In the genomic region with DNA sequence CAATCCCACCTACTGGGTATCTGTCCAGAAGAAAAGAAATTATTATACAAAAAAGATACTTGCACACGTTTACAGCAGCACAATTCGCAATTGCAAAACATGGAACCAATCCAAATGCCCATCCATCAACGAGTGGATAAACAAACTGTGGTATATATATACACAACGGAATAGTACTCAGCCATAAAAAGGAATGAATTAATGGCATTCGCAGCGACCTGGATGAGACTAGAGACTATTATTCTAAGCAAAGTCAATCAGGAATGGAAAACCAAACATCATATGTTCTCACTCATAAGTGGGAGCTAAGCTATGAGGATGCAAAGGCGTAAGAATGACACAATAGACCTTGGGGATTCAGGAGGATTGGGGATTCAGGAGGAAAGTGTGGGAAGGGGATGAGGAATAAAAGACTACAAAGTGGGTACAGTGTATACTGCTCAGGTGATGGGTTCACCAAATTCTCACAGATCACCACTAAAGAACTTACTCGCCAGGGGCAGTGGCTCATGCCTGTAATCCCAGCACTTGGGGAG, we compare ENCODE assay signal across 1 cellular context.
TF ChIP-seq lines count a peak whose summit lies in the region.

No MANE protein-coding gene starts in this region.

TF ChIP-seq in SK-N-SH, 30 proteins besides CTCF, POLR2A, EP300 and RAD21 (continued from another document):
- TF ChIP-seq, protein P1, sequence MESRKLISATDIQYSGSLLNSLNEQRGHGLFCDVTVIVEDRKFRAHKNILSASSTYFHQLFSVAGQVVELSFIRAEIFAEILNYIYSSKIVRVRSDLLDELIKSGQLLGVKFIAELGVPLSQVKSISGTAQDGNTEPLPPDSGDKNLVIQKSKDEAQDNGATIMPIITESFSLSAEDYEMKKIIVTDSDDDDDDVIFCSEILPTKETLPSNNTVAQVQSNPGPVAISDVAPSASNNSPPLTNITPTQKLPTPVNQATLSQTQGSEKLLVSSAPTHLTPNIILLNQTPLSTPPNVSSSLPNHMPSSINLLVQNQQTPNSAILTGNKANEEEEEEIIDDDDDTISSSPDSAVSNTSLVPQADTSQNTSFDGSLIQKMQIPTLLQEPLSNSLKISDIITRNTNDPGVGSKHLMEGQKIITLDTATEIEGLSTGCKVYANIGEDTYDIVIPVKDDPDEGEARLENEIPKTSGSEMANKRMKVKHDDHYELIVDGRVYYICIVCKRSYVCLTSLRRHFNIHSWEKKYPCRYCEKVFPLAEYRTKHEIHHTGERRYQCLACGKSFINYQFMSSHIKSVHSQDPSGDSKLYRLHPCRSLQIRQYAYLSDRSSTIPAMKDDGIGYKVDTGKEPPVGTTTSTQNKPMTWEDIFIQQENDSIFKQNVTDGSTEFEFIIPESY (IDR thresholded peaks at IDR 0.05; ENCODE audit: borderline replicate concordance, low read depth), result no peak
- no peak for TF ChIP-seq FOXJ3 (CRISPR knock-in tag; IDR thresholded peaks at IDR 0.05)
- TF ChIP-seq, protein P2, sequence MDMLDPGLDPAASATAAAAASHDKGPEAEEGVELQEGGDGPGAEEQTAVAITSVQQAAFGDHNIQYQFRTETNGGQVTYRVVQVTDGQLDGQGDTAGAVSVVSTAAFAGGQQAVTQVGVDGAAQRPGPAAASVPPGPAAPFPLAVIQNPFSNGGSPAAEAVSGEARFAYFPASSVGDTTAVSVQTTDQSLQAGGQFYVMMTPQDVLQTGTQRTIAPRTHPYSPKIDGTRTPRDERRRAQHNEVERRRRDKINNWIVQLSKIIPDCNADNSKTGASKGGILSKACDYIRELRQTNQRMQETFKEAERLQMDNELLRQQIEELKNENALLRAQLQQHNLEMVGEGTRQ (IDR thresholded peaks at IDR 0.05; ENCODE audit: borderline replicate concordance, low read depth, low read length), result no peak
- TF ChIP-seq NFIC (IDR thresholded peaks at IDR 0.05; ENCODE audit: borderline replicate concordance), result no peak
- no peak for TF ChIP-seq GATA2 (CRISPR knock-in tag; IDR thresholded peaks at IDR 0.05)
